8 cellular contexts compared by ENCODE assay signal in the genomic region with DNA sequence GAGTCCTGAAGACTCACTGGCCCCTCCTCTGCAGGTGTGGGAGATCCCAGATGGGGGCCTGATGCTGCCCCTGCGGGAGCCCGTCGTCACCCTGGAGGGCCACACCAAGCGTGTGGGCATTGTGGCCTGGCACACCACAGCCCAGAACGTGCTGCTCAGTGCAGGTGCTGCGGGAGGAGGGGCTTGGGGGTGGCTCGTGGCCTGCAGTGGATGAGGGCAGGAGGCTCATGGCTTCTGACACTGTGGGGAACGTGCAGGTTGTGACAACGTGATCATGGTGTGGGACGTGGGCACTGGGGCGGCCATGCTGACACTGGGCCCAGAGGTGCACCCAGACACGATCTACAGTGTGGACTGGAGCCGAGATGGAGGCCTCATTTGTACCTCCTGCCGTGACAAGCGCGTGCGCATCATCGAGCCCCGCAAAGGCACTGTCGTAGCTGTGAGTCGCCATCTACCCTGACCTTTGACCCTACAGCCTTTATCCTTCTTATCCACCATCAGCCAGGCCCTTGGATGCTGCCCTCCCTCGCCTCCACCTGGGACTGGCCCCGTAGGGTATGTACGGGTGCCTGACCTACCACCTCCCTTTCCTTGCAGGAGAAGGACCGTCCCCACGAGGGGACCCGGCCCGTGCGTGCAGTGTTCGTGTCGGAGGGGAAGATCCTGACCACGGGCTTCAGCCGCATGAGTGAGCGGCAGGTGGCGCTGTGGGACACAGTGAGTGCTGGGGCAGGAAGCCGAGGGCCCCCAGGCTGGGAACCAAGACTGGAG. TPM values are rescaled to one million over a fixed set of nuclear protein-coding genes. Genes with fewer than 3 reads are reported as not detected.
DNase-seq lines count a peak whose midpoint lies in the region; ATAC-seq and TF ChIP-seq lines count a peak whose summit lies in the region.

No MANE protein-coding gene starts in this region.

- peak overlapping the region; percentile 67 for H3K4me3 Mint-ChIP-seq in neural crest cell

- H3K36me3 Mint-ChIP-seq in neural crest cell (ENCODE audit: low read depth): no peaks in the 10 kb centered on the region

- no peak for TF ChIP-seq POLR2A in suprapubic skin (IDR thresholded peaks at IDR 0.05)

- WGBS in suprapubic skin: 50% methylated on average over 23 of the region's 36 CpGs

- no peaks in the 10 kb centered on the region for H3K27me3 Mint-ChIP-seq in neural crest cell (ENCODE audit: low read depth)

- H3K9me3 ChIP-seq in suprapubic skin: no peaks in the 10 kb centered on the region

- TF ChIP-seq CTCF in neural crest cell (conservative IDR thresholded peaks at IDR 0.05) (peak; percentile 60), suprapubic skin (IDR thresholded peaks at IDR 0.05) (peak; percentile 67 to 77)

- TF ChIP-seq EP300 in suprapubic skin (IDR thresholded peaks at IDR 0.05): no peak

- H3K4me1 Mint-ChIP-seq in neural crest cell: peaks cover 5% of the 10 kb centered on the region

- peak; percentile 24 for ATAC-seq in esophagus mucosa

- no peaks in the 10 kb centered on the region for H3K36me3 ChIP-seq in suprapubic skin

- H3K27ac Mint-ChIP-seq in neural crest cell (ENCODE audit: unreplicated experiment): no peak overlapping the region

- no peak overlapping the region for H3K27ac ChIP-seq in suprapubic skin

- H3K9me3 Mint-ChIP-seq in neural crest cell: no peaks in the 10 kb centered on the region

- peaks cover 26% of the 10 kb centered on the region for H3K4me1 ChIP-seq in suprapubic skin

- H3K27me3 ChIP-seq in suprapubic skin: no peaks in the 10 kb centered on the region

- H3K4me3 ChIP-seq in suprapubic skin: peak overlapping the region; percentile 11

- DNase-seq in D341Med (ENCODE audit: low spot score): peak; percentile 36
- DNase-seq in NAMALWA (ENCODE audit: low spot score): peak; percentile 74
- DNase-seq in activated T-cell treated with anti-CD3 and anti-CD28 coated beads for 48 hours (ENCODE audit: low read depth): peak; percentile 84
- peak; percentile 51 for DNase-seq in neural crest cell (ENCODE audit: low read depth, low spot score)
- peak; percentile 85 to 88 for DNase-seq in suprapubic skin (ENCODE audit: low spot score in 2 of 2)
- no peak for DNase-seq in NCI-H1694 (lab: John Stamatoyannopoulos, UW)
- no peak for DNase-seq in epidermal melanocyte (ENCODE audit: insufficient read length, low spot score)

RNA-seq across cellular contexts. Expression of a gene that starts 3.6 kb away (rescaled TPM):
- total RNA-seq in esophagus mucosa (9.0 TPM), neural crest cell (25.2 and 25.8 TPM in 2 replicates), suprapubic skin (10 to 100 TPM; 14.5 to 25.3 (median 19.3) TPM)

RNA-seq across cellular contexts. Expression of a gene that starts 6.5 kb away (rescaled TPM):
- total RNA-seq in esophagus mucosa (131 TPM), neural crest cell (103 and 118 TPM in 2 replicates), suprapubic skin (100 to 1,000 TPM in 3 of 4 donors, 10 to 100 TPM in 1; 72.7 to 434 (median 197) TPM)

RNA-seq across cellular contexts. Expression of a gene that starts 6.7 kb away (rescaled TPM):
- total RNA-seq in esophagus mucosa (27.9 TPM), neural crest cell (45.0 and 69.1 TPM in 2 replicates), suprapubic skin (10 to 100 TPM; 27.3 to 56.2 (median 44.9) TPM)

RNA-seq across cellular contexts. Expression of a gene that starts 12.1 kb away (rescaled TPM):
- total RNA-seq in esophagus mucosa (7.1 TPM), neural crest cell (23.9 and 26.4 TPM in 2 replicates), suprapubic skin (10 to 100 TPM in 1 of 4 donors, 1 to 10 TPM in 2, not detected in 1; 4.8 to 24.6 (median 7.8) TPM)

Comparison
In these comparisons a context has a peak if more than half of its experiments do, and no peak if none do; other contexts are left out.
1. DNase-seq: peak in D341Med (single experiment), NAMALWA (single experiment), activated T-cell treated with anti-CD3 and anti-CD28 coated beads for 48 hours (single experiment), neural crest cell (single experiment) and suprapubic skin (2 of 2); none in NCI-H1694 (single experiment) and epidermal melanocyte (single experiment).